Comparison of ENCODE assay signal across 1 cellular context in the genomic region with DNA sequence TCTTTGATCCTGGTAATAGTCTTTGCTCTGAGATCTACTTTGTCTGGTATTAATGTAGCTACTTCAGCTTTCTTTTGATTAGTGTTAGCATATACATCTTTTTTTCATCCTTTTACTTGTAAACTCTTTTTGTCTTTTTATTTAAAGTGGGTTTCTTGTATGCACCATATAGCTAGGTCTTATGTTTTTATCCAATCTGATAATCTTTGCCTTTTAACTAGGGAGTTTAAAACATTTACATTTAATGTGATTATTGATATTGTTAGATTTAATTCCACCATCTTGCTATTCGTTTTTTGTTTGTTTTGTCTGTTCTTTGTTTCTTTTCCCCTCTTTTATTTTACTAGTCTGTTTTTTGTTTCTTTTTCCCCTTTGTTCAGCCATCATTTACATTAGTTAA.
A peak's percentile ranks its signal among the peaks of the same experiment; 100 is the strongest.
TF ChIP-seq lines count a peak whose summit lies in the region.

No MANE protein-coding gene starts in this region.

TF ChIP-seq in K562, 482 proteins besides CTCF, POLR2A, EP300 and RAD21:
- TF ChIP-seq ZNF507 (tag; conservative IDR thresholded peaks at IDR 0.05) (peak; percentile 86), OTX1 (CRISPR knock-in tag; IDR thresholded peaks at IDR 0.05) (no peak)
